ENCODE assay signal across 8 cellular contexts in the genomic region with DNA sequence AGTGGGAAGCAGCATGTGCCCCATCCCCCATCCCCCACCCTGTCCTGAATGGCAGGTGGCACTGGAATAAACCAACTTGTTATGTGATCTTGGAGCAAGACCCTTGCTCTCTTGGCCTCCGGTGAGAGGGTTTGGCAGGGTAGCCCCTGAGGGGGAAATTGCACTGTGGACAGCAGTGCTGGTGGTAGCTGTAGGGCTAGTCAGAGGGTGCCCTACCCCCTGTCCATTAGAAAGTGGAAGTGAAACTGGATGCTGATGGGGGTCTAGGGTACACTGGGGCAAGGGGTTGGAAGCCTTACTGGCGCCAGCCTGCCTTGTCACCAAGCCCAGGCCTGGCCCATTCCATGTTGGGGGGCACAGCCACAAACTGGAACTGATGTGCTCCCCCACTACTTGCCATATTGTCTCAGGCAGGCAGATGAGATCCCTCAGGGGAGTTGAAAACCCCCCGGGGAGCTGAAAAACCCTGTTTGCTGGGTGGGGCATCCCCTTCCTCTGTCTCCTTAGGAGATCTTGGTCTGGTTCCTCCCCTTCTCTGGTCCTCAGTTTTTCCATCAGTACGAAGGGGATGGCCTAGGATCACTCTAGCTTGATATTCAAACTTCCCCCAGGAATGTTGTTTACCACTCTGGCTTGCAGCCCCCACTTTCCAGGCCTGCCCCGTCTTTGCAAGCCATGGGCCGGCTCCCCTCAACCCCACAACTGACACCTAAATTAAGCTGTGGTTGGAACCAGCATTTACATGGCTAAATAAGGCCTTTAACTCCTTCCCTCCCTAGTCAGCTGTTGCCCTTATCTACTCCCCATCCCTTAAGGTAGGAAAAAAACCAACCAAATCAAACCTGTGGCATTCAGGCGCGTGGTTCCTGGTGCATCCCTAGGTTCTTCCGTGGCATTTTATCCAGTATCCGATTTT. TPM values are rescaled to one million over a fixed set of nuclear protein-coding genes. Genes with fewer than 3 reads are reported as not detected.
A peak's percentile ranks its signal among the peaks of the same experiment; 100 is the strongest.
DNase-seq lines count a peak whose midpoint lies in the region; ATAC-seq and TF ChIP-seq lines count a peak whose summit lies in the region.

No MANE protein-coding gene starts in this region.

- H3K9me3 Mint-ChIP-seq in chondrocyte (ENCODE audit: low read depth): no peaks in the 10 kb centered on the region
- H3K9me3 Mint-ChIP-seq in T-helper 2 cell treated with Interferon-gamma antibody and Interleukin-4, amounts not matched to agents 5 μg/mL and 100 μg/mL, for 36 hours: no peaks in the 10 kb centered on the region

- no peak for DNase-seq in chondrocyte (ENCODE audit: low spot score)
- no peak for DNase-seq in T-helper 2 cell treated with Interferon-gamma antibody and Interleukin-4, amounts not matched to agents 5 μg/mL and 100 μg/mL, for 36 hours (ENCODE audit: low spot score)
- DNase-seq in AG08395 (ENCODE audit: low spot score): no peak
- no peak for DNase-seq in glomerular visceral epithelial cell (ENCODE audit: extremely low spot score)
- DNase-seq in NCI-H1092 treated with DMSO at 0.1 percent for 48 hours (lab: John Stamatoyannopoulos, UW): no peak

- peak overlapping the region; percentile 69 for H3K4me3 Mint-ChIP-seq in chondrocyte (ENCODE audit: unreplicated experiment)
- no peak overlapping the region for H3K4me3 Mint-ChIP-seq in T-helper 2 cell treated with Interferon-gamma antibody and Interleukin-4, amounts not matched to agents 5 μg/mL and 100 μg/mL, for 36 hours

- H3K27ac Mint-ChIP-seq in chondrocyte (ENCODE audit: unreplicated experiment): no peak overlapping the region
- H3K27ac Mint-ChIP-seq in T-helper 2 cell treated with Interferon-gamma antibody and Interleukin-4, amounts not matched to agents 5 μg/mL and 100 μg/mL, for 36 hours: no peak overlapping the region

- TF ChIP-seq CTCF in chondrocyte (IDR thresholded peaks at IDR 0.05): no peak

- H3K27me3 Mint-ChIP-seq in chondrocyte (ENCODE audit: low read depth): no peaks in the 10 kb centered on the region
- peaks cover 36% of the 10 kb centered on the region for H3K27me3 Mint-ChIP-seq in T-helper 2 cell treated with Interferon-gamma antibody and Interleukin-4, amounts not matched to agents 5 μg/mL and 100 μg/mL, for 36 hours (ENCODE audit: low read depth)

- peak overlapping the region; percentile 84 for H3K4me3 ChIP-seq in rectal smooth muscle tissue (ENCODE audit: low read length)

- H3K4me1 ChIP-seq in rectal smooth muscle tissue (ENCODE audit: control insufficient read depth, insufficient read depth, low read length): no peaks in the 10 kb centered on the region

- H3K36me3 Mint-ChIP-seq in chondrocyte (ENCODE audit: low read depth): peaks cover 10% of the 10 kb centered on the region
- H3K36me3 Mint-ChIP-seq in T-helper 2 cell treated with Interferon-gamma antibody and Interleukin-4, amounts not matched to agents 5 μg/mL and 100 μg/mL, for 36 hours (ENCODE audit: low read depth): no peaks in the 10 kb centered on the region

- no peak overlapping the region for H3K9ac ChIP-seq in rectal smooth muscle tissue (ENCODE audit: low read length)

- peaks cover 85% of the 10 kb centered on the region for H3K4me1 Mint-ChIP-seq in chondrocyte (ENCODE audit: low read depth)
- peaks cover 9% of the 10 kb centered on the region for H3K4me1 Mint-ChIP-seq in T-helper 2 cell treated with Interferon-gamma antibody and Interleukin-4, amounts not matched to agents 5 μg/mL and 100 μg/mL, for 36 hours (ENCODE audit: low read depth)

- ATAC-seq in GM18873 (IDR thresholded peaks at IDR 0.05; ENCODE audit: low FRiP score, unreplicated experiment) (peak; percentile 54), HG03039 (IDR thresholded peaks at IDR 0.05; ENCODE audit: unreplicated experiment) (peak; percentile 24)

- H3K36me3 ChIP-seq in rectal smooth muscle tissue (ENCODE audit: control insufficient read depth, insufficient read depth, low read length): no peaks in the 10 kb centered on the region

- peak overlapping the region; percentile 82 for H3K27ac ChIP-seq in rectal smooth muscle tissue (ENCODE audit: low read depth, low read length)

- no peaks in the 10 kb centered on the region for H3K27me3 ChIP-seq in rectal smooth muscle tissue (ENCODE audit: control insufficient read depth, insufficient read depth, low read length)

RNA-seq across cellular contexts. Expression of a gene that starts 14.4 kb away (rescaled TPM):
- 156 to 198 TPM (median 195 TPM) in 3 replicates for total RNA-seq in chondrocyte

RNA-seq across cellular contexts. Expression of a gene that starts 35.0 kb away (rescaled TPM):
- total RNA-seq in chondrocyte: 1.9 to 3.3 TPM (median 2.0 TPM) in 3 replicates
